1 cellular context compared by ENCODE assay signal in the genomic region with DNA sequence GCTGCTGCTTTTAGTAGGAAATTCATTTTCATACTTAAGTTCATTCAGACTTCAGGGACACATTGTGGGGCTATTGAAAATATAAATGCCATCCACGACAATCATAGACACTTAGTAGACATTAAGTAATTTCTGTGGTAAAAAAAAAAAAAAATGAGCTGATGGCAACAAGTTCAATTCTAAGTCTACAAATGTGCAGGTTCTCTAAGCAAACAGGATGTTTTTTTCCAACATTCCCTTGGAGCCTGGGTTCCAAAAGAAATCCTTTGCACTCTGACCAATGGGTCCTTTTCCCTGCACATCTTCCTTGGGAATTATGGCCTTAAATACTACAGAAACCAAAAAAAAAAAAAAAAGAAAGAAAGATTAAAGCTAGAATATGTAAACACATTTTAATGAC.
TF ChIP-seq lines count a peak whose summit lies in the region.

No MANE protein-coding gene starts in this region.

TF ChIP-seq in A549, 52 proteins besides CTCF, POLR2A, EP300 and RAD21 (continued from another document):
- TF ChIP-seq, protein P1, sequence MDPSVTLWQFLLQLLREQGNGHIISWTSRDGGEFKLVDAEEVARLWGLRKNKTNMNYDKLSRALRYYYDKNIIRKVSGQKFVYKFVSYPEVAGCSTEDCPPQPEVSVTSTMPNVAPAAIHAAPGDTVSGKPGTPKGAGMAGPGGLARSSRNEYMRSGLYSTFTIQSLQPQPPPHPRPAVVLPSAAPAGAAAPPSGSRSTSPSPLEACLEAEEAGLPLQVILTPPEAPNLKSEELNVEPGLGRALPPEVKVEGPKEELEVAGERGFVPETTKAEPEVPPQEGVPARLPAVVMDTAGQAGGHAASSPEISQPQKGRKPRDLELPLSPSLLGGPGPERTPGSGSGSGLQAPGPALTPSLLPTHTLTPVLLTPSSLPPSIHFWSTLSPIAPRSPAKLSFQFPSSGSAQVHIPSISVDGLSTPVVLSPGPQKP (IDR thresholded peaks at IDR 0.05; ENCODE audit: low read depth, low read length) = no peak
- no peak for TF ChIP-seq HEYL (CRISPR knock-in tag; IDR thresholded peaks at IDR 0.05)
